In the genomic region with DNA sequence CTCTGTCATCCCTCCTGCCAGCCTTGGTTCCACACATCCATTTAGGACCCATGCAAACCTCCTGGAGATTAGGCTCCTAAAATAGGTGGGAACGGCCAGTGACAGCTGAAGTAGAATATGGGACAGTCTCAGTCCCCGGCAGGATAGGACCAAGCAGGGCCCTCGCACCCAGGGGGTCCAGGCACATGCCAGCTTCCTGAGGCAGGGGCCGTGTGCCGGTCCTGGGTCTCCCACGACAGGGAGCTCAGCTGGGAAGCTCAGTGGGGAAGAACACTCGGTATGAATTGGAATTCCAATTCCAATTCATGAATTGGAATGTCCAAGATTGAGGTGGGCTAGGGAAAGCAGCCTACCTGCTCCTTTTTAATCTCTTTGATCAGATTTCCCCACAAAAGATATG, we compare ENCODE assay signal across 33 cellular contexts. TPM values are rescaled to one million over a fixed set of nuclear protein-coding genes. Genes with fewer than 3 reads are reported as not detected.
"Had no signal": no experiment of that assay in that cellular context is flagged by ENCODE, and none has a peak within 500 bp of the region (broad histone marks: within the 10 kb centered on the region; RNA-seq: fewer than 3 reads in every experiment).

No MANE protein-coding gene starts in this region.

- H3K9me3 Mint-ChIP-seq: mesothelial cell of epicardium; naive B cell; natural killer cell; nephron progenitor cell; neural progenitor cell; stimulated activated memory B cell treated with anti-CD40 and anti-IgM and Interleukin-4, amounts not matched to agents 10 μg/mL and 1 μg/mL and 100 μg/mL, for 72 hours; stimulated activated naive CD8-positive, alpha-beta T cell treated with anti-CD3 and anti-CD28 coated beads, Interleukin-15, amount 100 ng/mL, for 72 hours had no signal

- H3K4me1 Mint-ChIP-seq: mesothelial cell of epicardium; stimulated activated naive CD8-positive, alpha-beta T cell treated with anti-CD3 and anti-CD28 coated beads, Interleukin-15, amount 100 ng/mL, for 72 hours had no signal

- H3K4me3 Mint-ChIP-seq: mesothelial cell of epicardium; naive B cell; natural killer cell; nephron progenitor cell; neural progenitor cell; stimulated activated memory B cell treated with anti-CD40 and anti-IgM and Interleukin-4, amounts not matched to agents 10 μg/mL and 1 μg/mL and 100 μg/mL, for 72 hours; stimulated activated naive CD8-positive, alpha-beta T cell treated with anti-CD3 and anti-CD28 coated beads, Interleukin-15, amount 100 ng/mL, for 72 hours had no signal

- H3K27me3 Mint-ChIP-seq: naive B cell; stimulated activated memory B cell treated with anti-CD40 and anti-IgM and Interleukin-4, amounts not matched to agents 10 μg/mL and 1 μg/mL and 100 μg/mL, for 72 hours; stimulated activated naive CD8-positive, alpha-beta T cell treated with anti-CD3 and anti-CD28 coated beads, Interleukin-15, amount 100 ng/mL, for 72 hours had no signal

- H3K27me3 ChIP-seq: left lung, neural progenitor cell, right atrium auricular region, right lobe of liver, testis, thyroid gland, transverse colon, upper lobe of left lung, vagina had no signal

- H3K27ac ChIP-seq: left lung, lower lobe of right lung, neural progenitor cell, neutrophil, parathyroid adenoma, right atrium auricular region, right lobe of liver, testis, thyroid gland, transverse colon, upper lobe of left lung, vagina had no signal

- DNase-seq: hippocampal formation; kidney; left colon; left lung; lower lobe of right lung; mesendoderm; naive B cell; natural killer cell; nephron progenitor cell; occipital lobe; right lobe of liver; stimulated activated CD4-positive, alpha-beta T cell treated with anti-CD3 and anti-CD28 coated beads, Interleukin-1b, Interleukin-23, amount 100 ng/mL, for 48 hours; stimulated activated CD4-positive, alpha-beta T cell treated with anti-CD3 and anti-CD28 coated beads, Interleukin-2, amount 100 ng/mL, for 48 hours; stimulated activated CD4-positive, alpha-beta T cell treated with anti-CD3 and anti-CD28 coated beads, Interleukin-4, amount 100 ng/mL, for 4 hours; stimulated activated CD8-positive, alpha-beta memory T cell treated with anti-CD3 and anti-CD28 coated beads, Interleukin-4, amount 100 ng/mL, for 48 hours; stimulated activated naive CD4-positive, alpha-beta T cell treated with Interleukin-2 at 50 U/mL for 16 hours; stimulated activated naive CD8-positive, alpha-beta T cell treated with anti-CD3 and anti-CD28 coated beads, Interleukin-15, amount 100 ng/mL, for 72 hours; substantia nigra; testis; thyroid gland; transverse colon had no signal

- H3K4me2 ChIP-seq: neural progenitor cell, smooth muscle cell had no signal

- FAIRE-seq: kidney had no signal

- H3K27ac Mint-ChIP-seq: mesothelial cell of epicardium; naive B cell; natural killer cell; nephron progenitor cell; neural progenitor cell; progenitor cell of endocrine pancreas; stimulated activated memory B cell treated with anti-CD40 and anti-IgM and Interleukin-4, amounts not matched to agents 10 μg/mL and 1 μg/mL and 100 μg/mL, for 72 hours; stimulated activated naive CD8-positive, alpha-beta T cell treated with anti-CD3 and anti-CD28 coated beads, Interleukin-15, amount 100 ng/mL, for 72 hours had no signal

- H3K79me2 ChIP-seq: parathyroid adenoma had no signal

- H3K36me3 Mint-ChIP-seq: natural killer cell had no signal

- H3K36me3 ChIP-seq: neural progenitor cell had no signal

- H3K4me3 ChIP-seq: left lung, lower lobe of right lung, neural progenitor cell, right atrium auricular region, right lobe of liver, smooth muscle cell, testis, thyroid gland, transverse colon, upper lobe of left lung, vagina had no signal

- H3K4me1 ChIP-seq: neural progenitor cell, parathyroid adenoma, right lobe of liver, vagina had no signal

- H3K9me3 ChIP-seq: left lung, lower lobe of right lung, neutrophil, right atrium auricular region, right lobe of liver, testis, thyroid gland, transverse colon, upper lobe of left lung, vagina had no signal

- H3K9ac ChIP-seq: neural progenitor cell, parathyroid adenoma had no signal

- ATAC-seq: left colon; left lung; lower lobe of right lung; natural killer cell; right lobe of liver; stimulated activated memory B cell treated with anti-CD40 and anti-IgM and Interleukin-4, amounts not matched to agents 10 μg/mL and 1 μg/mL and 100 μg/mL, for 72 hours; stimulated activated naive CD8-positive, alpha-beta T cell treated with anti-CD3 and anti-CD28 coated beads, Interleukin-15, amount 100 ng/mL, for 72 hours had no signal

- H2AFZ ChIP-seq: neural progenitor cell, parathyroid adenoma had no signal

RNA-seq across cellular contexts. Expression of gene FAM43B, which starts 54.3 kb away (rescaled TPM):
- total RNA-seq: mononuclear cell, natural killer cell, pulmonary artery endothelial cell, transverse colon, vagina had no signal
